In genomic region chr17:60421273-60422161, GRCh38 we compare ENCODE assay signal across 8 cellular contexts. TPM values are rescaled to one million over a fixed set of nuclear protein-coding genes. Genes with fewer than 3 reads are reported as not detected.
DNase-seq lines count a peak whose midpoint lies in the region; ATAC-seq and TF ChIP-seq lines count a peak whose summit lies in the region.

No MANE protein-coding gene starts in this region.

- peak; percentile 10 for DNase-seq in NCI-H345 treated with DMSO at 0.1 percent for 48 hours (lab: John Stamatoyannopoulos, UW; ENCODE audit: unreplicated experiment)
- peak; percentile 22 for DNase-seq in activated CD8-positive, alpha-beta memory T cell treated with anti-CD3 and anti-CD28 coated beads, Interleukin-2, amount 50 U/mL, for 1 hour (ENCODE audit: extremely low read depth)
- peak; percentile 95 for DNase-seq in endodermal cell
- DNase-seq in mesothelial cell of epicardium (ENCODE audit: low spot score in 2 of 2, unreplicated experiment in 2 of 2), result peak; percentile 50 to 78
- peak; percentile 41 for DNase-seq in stimulated activated CD8-positive, alpha-beta memory T cell treated with anti-CD3 and anti-CD28 coated beads, Interleukin-15, amount 100 ng/mL, for 24 hours (ENCODE audit: low read depth)
- DNase-seq in NCI-H446 (lab: John Stamatoyannopoulos, UW), result no peak

- ATAC-seq in GM18499 (IDR thresholded peaks at IDR 0.05; ENCODE audit: insufficient read depth, unreplicated experiment), result peak; percentile 50
- peak; percentile 72 for ATAC-seq in HG02840 (IDR thresholded peaks at IDR 0.05; ENCODE audit: low FRiP score, unreplicated experiment)

- H3K4me3 Mint-ChIP-seq in endodermal cell (peak overlapping the region; percentile 57), mesothelial cell of epicardium (peak overlapping the region; percentile 69)

- H3K27me3 ChIP-seq in endodermal cell (ENCODE audit: control insufficient read depth, insufficient read depth, low read length, poor library complexity, severe bottlenecking), result peaks cover 5% of the 10 kb centered on the region

- H3K27ac ChIP-seq in endodermal cell (ENCODE audit: low read depth, low read length), result no peak overlapping the region

- H3K36me3 Mint-ChIP-seq in endodermal cell (ENCODE audit: low read depth) (no peaks in the 10 kb centered on the region), mesothelial cell of epicardium (no peaks in the 10 kb centered on the region)

- peak overlapping the region; percentile 81 for H3K4me3 ChIP-seq in endodermal cell (ENCODE audit: low read length)

- no peaks in the 10 kb centered on the region for H3K9me3 Mint-ChIP-seq in endodermal cell
- no peaks in the 10 kb centered on the region for H3K9me3 Mint-ChIP-seq in mesothelial cell of epicardium

- H3K27me3 Mint-ChIP-seq in endodermal cell (ENCODE audit: insufficient read depth) (peaks cover 12% of the 10 kb centered on the region), mesothelial cell of epicardium (ENCODE audit: low read depth) (no peaks in the 10 kb centered on the region)

- TF ChIP-seq CTCF in endodermal cell (conservative IDR thresholded peaks at IDR 0.05) (peak; percentile 100), mesothelial cell of epicardium (IDR thresholded peaks at IDR 0.05; ENCODE audit: unreplicated experiment) (peak; percentile 90)

- H3K4me1 Mint-ChIP-seq in endodermal cell (peaks cover 5% of the 10 kb centered on the region), mesothelial cell of epicardium (peaks cover 6% of the 10 kb centered on the region)

- peak overlapping the region; percentile 50 for H3K9ac ChIP-seq in endodermal cell (ENCODE audit: extremely low read depth, low read length, poor library complexity, severe bottlenecking)

- H3K9me3 ChIP-seq in endodermal cell (ENCODE audit: control insufficient read depth, low read length), result no peaks in the 10 kb centered on the region

- no peaks in the 10 kb centered on the region for H3K36me3 ChIP-seq in endodermal cell (ENCODE audit: control insufficient read depth, insufficient read depth, low read length)

- WGBS in endodermal cell (ENCODE audit: insufficient coverage in 1 of 2, insufficient read length in 1 of 2), 2 experiments, result 11 to 22% methylated on average over 7 to 66 of the region's 66 CpGs

- H3K4me1 ChIP-seq in endodermal cell (ENCODE audit: control insufficient read depth, insufficient read depth, low read length), result no peaks in the 10 kb centered on the region

- H3K27ac Mint-ChIP-seq in endodermal cell (no peak overlapping the region), mesothelial cell of epicardium (peak overlapping the region; percentile 13)

RNA-seq across cellular contexts. Expression of gene CHCT1, which starts 0.8 kb away (rescaled TPM):
- not detected for total RNA-seq in endodermal cell
- polyA plus RNA-seq in endodermal cell (2013, experiment 1 of 2), result not detected
- not detected for polyA plus RNA-seq in endodermal cell (2013, experiment 2 of 2)
- total RNA-seq in mesothelial cell of epicardium, result 0.25 TPM in 1 of 3 replicates, not detected in the others

RNA-seq across cellular contexts. Expression of gene USP32, which starts 29.6 kb away (rescaled TPM):
- total RNA-seq in endodermal cell (10 to 100 TPM; 54.1 to 74.3 TPM), mesothelial cell of epicardium (43.9 to 48.4 TPM (median 45.8 TPM) in 3 replicates)
- 29.5 TPM for polyA plus RNA-seq in endodermal cell (2013, experiment 1 of 2)
- polyA plus RNA-seq in endodermal cell (2013, experiment 2 of 2), result 25.3 TPM

Comparison
In these comparisons a context has a peak if more than half of its experiments do, and no peak if none do; other contexts are left out.
1. DNase-seq: peak in NCI-H345 treated with DMSO at 0.1 percent for 48 hours (single experiment), activated CD8-positive, alpha-beta memory T cell treated with anti-CD3 and anti-CD28 coated beads, Interleukin-2, amount 50 U/mL, for 1 hour (single experiment), endodermal cell (single experiment), mesothelial cell of epicardium (2 of 2) and stimulated activated CD8-positive, alpha-beta memory T cell treated with anti-CD3 and anti-CD28 coated beads, Interleukin-15, amount 100 ng/mL, for 24 hours (single experiment); none in NCI-H446 (0 of 2).